ENCODE assay signal across 1 cellular context in genomic region chr16:30660424-30661251, GRCh38.
TF ChIP-seq lines count a peak whose summit lies in the region.

No MANE protein-coding gene starts in this region.

TF ChIP-seq in GM12878, 131 proteins besides CTCF, POLR2A, EP300 and RAD21 (continues in another document):
- TF ChIP-seq EED (IDR thresholded peaks at IDR 0.05; ENCODE audit: low read depth) = 0 out of 2 replicates have a peak, but pooled peaks have one; percentile 33
- TF ChIP-seq CREM (IDR thresholded peaks at IDR 0.05; ENCODE audit: low read depth) = peak; percentile 32; the same call in 1 of the 2 replicates
- peak; percentile 64 for TF ChIP-seq BCL3 (IDR thresholded peaks at IDR 0.05; ENCODE audit: borderline replicate concordance, insufficient read depth, low read depth, low read length, poor library complexity, severe bottlenecking)
- TF ChIP-seq IKZF1 (conservative IDR thresholded peaks at IDR 0.05) = peak; percentile 43
- peak; percentile 50 for TF ChIP-seq SKIL (IDR thresholded peaks at IDR 0.05; ENCODE audit: low read depth, poor library complexity, severe bottlenecking)
- TF ChIP-seq NRF1 (conservative IDR thresholded peaks at IDR 0.05; ENCODE audit: low read depth, low read length) = no peak
- TF ChIP-seq NBN (IDR thresholded peaks at IDR 0.05) = peak; percentile 63
- peak; percentile 58; the same call in 1 of the 2 replicates for TF ChIP-seq CHD2 (IDR thresholded peaks at IDR 0.05; ENCODE audit: borderline replicate concordance, low read depth, low read length)
- no peak for TF ChIP-seq TCF3 (IDR thresholded peaks at IDR 0.05; ENCODE audit: borderline replicate concordance, insufficient read depth, low read depth, low read length)
- peak; percentile 40; the same call in 1 of the 2 replicates for TF ChIP-seq MXI1 (IDR thresholded peaks at IDR 0.05; ENCODE audit: low read depth, low read length)
- TF ChIP-seq HCFC1 (IDR thresholded peaks at IDR 0.05; ENCODE audit: low read length) = 0 out of 2 replicates have a peak, but pooled peaks have one; percentile 6
- no peak for TF ChIP-seq NFYA (IDR thresholded peaks at IDR 0.05; ENCODE audit: borderline replicate concordance, low read depth, low read length)
- TF ChIP-seq ZBTB11 (CRISPR knock-in tag; IDR thresholded peaks at IDR 0.05) = no peak
- 0 out of 4 replicates have a peak, but pooled peaks of 1 of the 2 experiments have one; percentile 29 for TF ChIP-seq IKZF2 (IDR thresholded peaks at IDR 0.05)
- no peak for TF ChIP-seq MEF2A (IDR thresholded peaks at IDR 0.05; ENCODE audit: insufficient read depth, low read depth, low read length)
- TF ChIP-seq MLLT1 (IDR thresholded peaks at IDR 0.05) = peak; percentile 79
- no peak for TF ChIP-seq REST (IDR thresholded peaks at IDR 0.05; ENCODE audit: low read depth, low read length)
- TF ChIP-seq SP1 (IDR thresholded peaks at IDR 0.05; ENCODE audit: low read depth, low read length) = peak; percentile 9
- TF ChIP-seq RCOR1 (conservative IDR thresholded peaks at IDR 0.05; ENCODE audit: low read depth, low read length) = no peak
- no peak for TF ChIP-seq RBBP5 (conservative IDR thresholded peaks at IDR 0.05)
- TF ChIP-seq YBX1 (IDR thresholded peaks at IDR 0.05) = no peak
- TF ChIP-seq TCF7 (IDR thresholded peaks at IDR 0.05; ENCODE audit: borderline replicate concordance) = no peak
- peak; percentile 97 for TF ChIP-seq CBFB (IDR thresholded peaks at IDR 0.05; ENCODE audit: low read depth)
- TF ChIP-seq HDGF (IDR thresholded peaks at IDR 0.05) = 0 out of 2 replicates have a peak, but pooled peaks have one; percentile 57
- TF ChIP-seq BCLAF1 (IDR thresholded peaks at IDR 0.05) = no peak
- TF ChIP-seq SIN3A (IDR thresholded peaks at IDR 0.05; ENCODE audit: low read depth, low read length) = 0 out of 2 replicates have a peak, but pooled peaks have one; percentile 23
- peak; percentile 65; the same call in 1 of the 2 replicates for TF ChIP-seq RELB (IDR thresholded peaks at IDR 0.05; ENCODE audit: low read depth)
- TF ChIP-seq HDAC6 (IDR thresholded peaks at IDR 0.05; ENCODE audit: unreplicated experiment) = no peak
- no peak for TF ChIP-seq ELK1 (IDR thresholded peaks at IDR 0.05; ENCODE audit: low read depth, low read length)
- no peak for TF ChIP-seq ATF3 (IDR thresholded peaks at IDR 0.05; ENCODE audit: borderline replicate concordance, extremely low read depth, low read depth, low read length)
- TF ChIP-seq POLR2AphosphoS5 (IDR thresholded peaks at IDR 0.05; ENCODE audit: low read length) = peak; percentile 39; the same call in 1 of the 2 replicates
- no peak for TF ChIP-seq IRF3 (IDR thresholded peaks at IDR 0.05)
- TF ChIP-seq ETV6 (conservative IDR thresholded peaks at IDR 0.05 in 1 of 2, IDR thresholded peaks at IDR 0.05 in 1 of 2; ENCODE audit: borderline replicate concordance in 1 of 2, low read depth in 1 of 2) = peak in 1 of 2 experiments; percentile 39; a peak in 1 of 4 replicates
- TF ChIP-seq RELA (IDR thresholded peaks at IDR 0.05; ENCODE audit: borderline replicate concordance, partially characterized antibody) = peak; percentile 80
- TF ChIP-seq BCL11A (IDR thresholded peaks at IDR 0.05; ENCODE audit: low read depth, low read length) = no peak
- TF ChIP-seq TARDBP (IDR thresholded peaks at IDR 0.05; ENCODE audit: borderline replicate concordance) = peak; percentile 59; the same call in 1 of the 2 replicates
- peak; percentile 38; the same call in 1 of the 2 replicates for TF ChIP-seq TAF1 (IDR thresholded peaks at IDR 0.05; ENCODE audit: borderline replicate concordance, low read depth, low read length)
